1 cellular context compared by ENCODE assay signal in genomic region chr2:38352336-38352735, GRCh38.
TF ChIP-seq lines count a peak whose summit lies in the region.

No MANE protein-coding gene starts in this region.

TF ChIP-seq in H1, 55 proteins besides CTCF, POLR2A, EP300 and RAD21:
- TF ChIP-seq, protein P1, sequence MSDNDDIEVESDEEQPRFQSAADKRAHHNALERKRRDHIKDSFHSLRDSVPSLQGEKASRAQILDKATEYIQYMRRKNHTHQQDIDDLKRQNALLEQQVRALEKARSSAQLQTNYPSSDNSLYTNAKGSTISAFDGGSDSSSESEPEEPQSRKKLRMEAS (IDR thresholded peaks at IDR 0.05) = no peak
- no peak for TF ChIP-seq MAFK (IDR thresholded peaks at IDR 0.05; ENCODE audit: low read depth, low read length)
- no peak for TF ChIP-seq POU5F1 (IDR thresholded peaks at IDR 0.05; ENCODE audit: low read depth, low read length)
- TF ChIP-seq HDAC2 (IDR thresholded peaks at IDR 0.05; ENCODE audit: borderline replicate concordance in 1 of 2, low read depth in 2 of 2, low read length in 2 of 2) = no peak
- TF ChIP-seq JUN (IDR thresholded peaks at IDR 0.05; ENCODE audit: low read depth, low read length) = no peak
- TF ChIP-seq ATF2 (IDR thresholded peaks at IDR 0.05; ENCODE audit: low read length) = no peak
- TF ChIP-seq SP2 (IDR thresholded peaks at IDR 0.05; ENCODE audit: low read length) = no peak
- TF ChIP-seq KDM1A (IDR thresholded peaks at IDR 0.05; ENCODE audit: borderline replicate concordance, low read length) = no peak
- TF ChIP-seq ASH2L (IDR thresholded peaks at IDR 0.05; ENCODE audit: low read length) = no peak
- TF ChIP-seq, protein P2, sequence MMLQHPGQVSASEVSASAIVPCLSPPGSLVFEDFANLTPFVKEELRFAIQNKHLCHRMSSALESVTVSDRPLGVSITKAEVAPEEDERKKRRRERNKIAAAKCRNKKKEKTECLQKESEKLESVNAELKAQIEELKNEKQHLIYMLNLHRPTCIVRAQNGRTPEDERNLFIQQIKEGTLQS (IDR thresholded peaks at IDR 0.05; ENCODE audit: insufficient read depth, low read depth, low read length) = no peak
- no peak for TF ChIP-seq BACH1 (IDR thresholded peaks at IDR 0.05; ENCODE audit: low read length)
- no peak for TF ChIP-seq RBBP5 (IDR thresholded peaks at IDR 0.05; ENCODE audit: borderline replicate concordance, low read depth, low read length)
- TF ChIP-seq EGR1 (IDR thresholded peaks at IDR 0.05; ENCODE audit: borderline replicate concordance, low read depth, low read length) = no peak
- no peak for TF ChIP-seq RXRA (IDR thresholded peaks at IDR 0.05; ENCODE audit: insufficient read depth, low read depth, low read length)
- TF ChIP-seq KDM4A (IDR thresholded peaks at IDR 0.05; ENCODE audit: low read depth, low read length, severe bottlenecking) = no peak
- TF ChIP-seq YY1 (IDR thresholded peaks at IDR 0.05; ENCODE audit: low read depth, low read length) = no peak
TF ChIP-seq in H1: peak in this region for 0.
